Comparison of ENCODE assay signal across 15 cellular contexts in genomic region chr3:119769394-119770149, GRCh38. TPM values are rescaled to one million over a fixed set of nuclear protein-coding genes. Genes with fewer than 3 reads are reported as not detected.
DNase-seq lines count a peak whose midpoint lies in the region; ATAC-seq, FAIRE-seq and TF ChIP-seq lines count a peak whose summit lies in the region.
"Had no signal": no experiment of that assay in that cellular context is flagged by ENCODE, and none has a peak within 500 bp of the region (broad histone marks: within the 10 kb centered on the region; RNA-seq: fewer than 3 reads in every experiment).

No MANE protein-coding gene starts in this region.

- H3K36me3 ChIP-seq in heart left ventricle (no peaks in the 10 kb centered on the region), kidney epithelial cell (ENCODE audit: control insufficient read depth, insufficient read depth, low read length) (no peaks in the 10 kb centered on the region), small intestine (ENCODE audit: control insufficient read depth in 2 of 2, insufficient read depth in 2 of 2, low read length in 2 of 2) (no peaks in the 10 kb centered on the region)
- H3K36me3 ChIP-seq: spleen had no signal

- peak in 3 of 4 donors; percentile 39 to 89 (median 50) for ATAC-seq in heart left ventricle
- ATAC-seq in Right ventricle myocardium superior (ENCODE audit: poor library complexity), result no peak
- no peak for ATAC-seq in GM19395 (IDR thresholded peaks at IDR 0.05; ENCODE audit: unreplicated experiment)
- ATAC-seq: stimulated activated naive B cell treated with anti-CD40 and anti-IgM and Interleukin-4, amounts not matched to agents 10 μg/mL and 1 μg/mL and 100 μg/mL, for 72 hours had no signal

- H3K27ac ChIP-seq in heart left ventricle (no peak overlapping the region), small intestine (ENCODE audit: low read depth in 1 of 2, low read length in 1 of 2) (no peak overlapping the region)
- H3K27ac ChIP-seq: spleen had no signal

- 58 to 70% (median 62%) methylated on average over 8 of the region's 8 CpGs for WGBS in heart left ventricle, 4 donors
- 30 to 53% (median 46%) methylated on average over 8 of the region's 8 CpGs for WGBS in small intestine, 3 donors

- in situ Hi-C loops in astrocyte of the spinal cord (cut with HindIII; ENCODE audit: low sequenced_read_pairs), result no loop called here

- H3K4me1 ChIP-seq in heart left ventricle, result peaks cover 0 to 9% (median 0%) of the 10 kb centered on the region in 12 donors
- no peaks in the 10 kb centered on the region for H3K4me1 ChIP-seq in small intestine (ENCODE audit: control insufficient read depth in 2 of 2, insufficient read depth in 1 of 2, low read depth in 1 of 2, low read length in 1 of 2)
- H3K4me1 ChIP-seq: spleen had no signal

- no peak for FAIRE-seq in small intestine (lab: Jason Lieb, UNC)

- no peaks in the 10 kb centered on the region for H3K9me3 ChIP-seq in heart left ventricle
- H3K9me3 ChIP-seq in small intestine (ENCODE audit: control insufficient read depth, low read depth), result no peaks in the 10 kb centered on the region
- H3K9me3 ChIP-seq: spleen had no signal

- H3K4me3 ChIP-seq in heart left ventricle, result no peak overlapping the region
- H3K4me3 ChIP-seq in astrocyte of the spinal cord (ENCODE audit: low read depth, low read length), result no peak overlapping the region
- no peak overlapping the region for H3K4me3 ChIP-seq in kidney epithelial cell (ENCODE audit: low read depth, low read length)
- H3K4me3 ChIP-seq in small intestine (ENCODE audit: low read depth in 1 of 2, low read length in 2 of 2), result no peak overlapping the region
- H3K4me3 ChIP-seq: spleen had no signal

- H3K27me3 ChIP-seq in heart left ventricle, result no peaks in the 10 kb centered on the region
- H3K27me3 ChIP-seq in kidney epithelial cell (ENCODE audit: control insufficient read depth, insufficient read depth, low read length), result no peaks in the 10 kb centered on the region
- H3K27me3 ChIP-seq in small intestine (ENCODE audit: control insufficient read depth in 2 of 2, insufficient read depth in 2 of 2, low read length in 2 of 2), result no peaks in the 10 kb centered on the region
- H3K27me3 ChIP-seq: spleen had no signal

- intact Hi-C loops in heart left ventricle (cut with DNase I) (no loop called here), Right ventricle myocardium superior (cut with DNase I) (no loop called here)

- TF ChIP-seq CTCF in heart left ventricle (IDR thresholded peaks at IDR 0.05) (no peak), astrocyte of the spinal cord (IDR thresholded peaks at IDR 0.05; ENCODE audit: low read depth, low read length) (no peak), kidney epithelial cell (IDR thresholded peaks at IDR 0.05; ENCODE audit: insufficient read depth, low read length, poor library complexity, severe bottlenecking) (no peak)

- TF ChIP-seq POLR2A in heart left ventricle (IDR thresholded peaks at IDR 0.05), result no peak

- DNase-seq in heart left ventricle, result no peak
- no peak for DNase-seq in Right ventricle myocardium superior
- peak; percentile 88 for DNase-seq in astrocyte of the spinal cord (ENCODE audit: low read depth, low spot score)
- peak; percentile 21 for DNase-seq in kidney epithelial cell (ENCODE audit: low read depth)
- DNase-seq in small intestine, result peak; percentile 86
- DNase-seq in LoVo (ENCODE audit: low spot score), result no peak
- no peak for DNase-seq in UCSD-AML1 (lab: John Stamatoyannopoulos, UW; ENCODE audit: unreplicated experiment)
- DNase-seq: activated CD4-positive, alpha-beta T cell treated with anti-CD3 and anti-CD28 coated beads, Interleukin-2, amount 10 ng/mL, durations not matched to agents 24 days and 14 days; activated naive CD4-positive, alpha-beta T cell treated with anti-CD3 and anti-CD28 coated beads for 36 hours; NCI-H345; spleen; stimulated activated naive B cell treated with anti-CD40 and anti-IgM and Interleukin-4, amounts not matched to agents 10 μg/mL and 1 μg/mL and 100 μg/mL, for 72 hours had no signal

RNA-seq across cellular contexts. Expression of gene NR1I2, which starts 12.3 kb away (rescaled TPM):
- under 1 TPM in 6 of 9 donors, not detected in 3; 0.07 to 0.29 (median 0.16) TPM for total RNA-seq in heart left ventricle
- polyA plus RNA-seq in heart left ventricle, result under 1 TPM in 1 of 2 donors, not detected in 1; 0.11 TPM
- 0.11 TPM for total RNA-seq in Right ventricle myocardium superior
- 0.14 and 0.79 TPM in 2 replicates for total RNA-seq in kidney epithelial cell
- 100 to 1,000 TPM in 1 of 3 donors, 10 to 100 TPM in 2; 37.8 to 166 (median 85.7) TPM for polyA plus RNA-seq in small intestine
- total RNA-seq: A673, SK-MEL-5 had no signal

Comparison
In these comparisons a context has a peak if more than half of its experiments do, and no peak if none do; other contexts are left out.
1. ATAC-seq: peak in heart left ventricle (3 of 4); none in Right ventricle myocardium superior (single experiment) and GM19395 (single experiment).
2. DNase-seq: peak in astrocyte of the spinal cord (single experiment), kidney epithelial cell (single experiment) and small intestine (single experiment); none in heart left ventricle (0 of 5), Right ventricle myocardium superior (single experiment), LoVo (single experiment) and UCSD-AML1 (single experiment).